In genomic region chr19:30811397-30812098, GRCh38 we compare ENCODE assay signal across 27 cellular contexts.
"Had no signal": no experiment of that assay in that cellular context is flagged by ENCODE, and none has a peak within 500 bp of the region (broad histone marks: within the 10 kb centered on the region; RNA-seq: fewer than 3 reads in every experiment).

No MANE protein-coding gene starts in this region.

- H3K27me3 ChIP-seq: MG63 had no signal

- H3K36me3 ChIP-seq: MG63, SJCRH30 had no signal

- H3K4me3 ChIP-seq: MG63, PC-9, SJCRH30, SK-N-MC had no signal

- H2AFZ ChIP-seq: PC-9 had no signal

- DNase-seq: Kasumi-1, KG1, MG63, NCI-H1048, NCI-H1092 treated with DMSO at 0.1 percent for 48 hours, NCI-H1436, NCI-H146, NCI-H1694, NCI-H187, NCI-H1930, NCI-H2029 treated with DMSO at 0.1 percent for 48 hours, NCI-H2081 treated with DMSO at 0.1 percent for 48 hours, NCI-H2171 treated with DMSO at 0.1 percent for 48 hours, NCI-H2227 treated with DMSO at 0.1 percent for 48 hours, NCI-H345, NCI-H446, NCI-H510A treated with DMSO at 0.1 percent for 48 hours, NCI-H524 treated with DMSO at 0.1 percent for 48 hours, NCI-H774, PC-9, RPMI8226, SHP77, SIG-M5, SJCRH30 had no signal

- H3K4me1 ChIP-seq: SJCRH30 had no signal

- ATAC-seq: Panc1, SK-N-SH treated with all-trans-retinoic acid at 6 μM for 48 hours had no signal

- H3K4me2 ChIP-seq: PC-9 had no signal

- H3K27ac ChIP-seq: PC-9, SJCRH30, SK-N-MC had no signal
